Comparison of ENCODE assay signal across 15 cellular contexts in the genomic region with DNA sequence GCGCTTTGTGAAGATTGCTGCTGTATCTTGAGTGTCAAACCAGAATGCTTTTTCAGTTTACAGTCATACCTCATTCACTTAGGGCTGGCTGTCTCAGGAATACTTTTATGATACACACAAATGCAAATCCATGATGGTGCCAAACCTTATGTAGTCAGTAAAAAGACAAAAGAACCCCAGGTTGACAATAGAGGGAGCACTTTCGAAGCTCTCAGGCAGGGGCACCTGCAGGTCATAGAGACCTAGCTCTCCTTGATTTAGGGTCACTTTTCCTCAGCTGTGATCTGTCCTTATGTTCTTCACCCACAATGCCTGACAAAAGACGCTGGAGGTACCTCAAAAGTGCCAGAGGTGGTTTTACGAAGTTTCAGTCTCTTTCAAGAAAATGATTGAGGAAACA.
DNase-seq lines count a peak whose midpoint lies in the region; ATAC-seq and TF ChIP-seq lines count a peak whose summit lies in the region.
"Had no signal": no experiment of that assay in that cellular context is flagged by ENCODE, and none has a peak within 500 bp of the region (broad histone marks: within the 10 kb centered on the region; RNA-seq: fewer than 3 reads in every experiment).

No MANE protein-coding gene starts in this region.

- ATAC-seq in HG02623 (IDR thresholded peaks at IDR 0.05; ENCODE audit: unreplicated experiment), result no peak

- no peaks in the 10 kb centered on the region for H3K36me3 Mint-ChIP-seq in neural progenitor cell

- no peaks in the 10 kb centered on the region for H3K9me3 Mint-ChIP-seq in neural progenitor cell

- H3F3A ChIP-seq in neural progenitor cell (ENCODE audit: low read depth), result no peaks in the 10 kb centered on the region

- no peaks in the 10 kb centered on the region for H3K4me1 Mint-ChIP-seq in neural progenitor cell

- H3K9me3 ChIP-seq in OCI-LY3 (ENCODE audit: insufficient read depth, low read length) (no peaks in the 10 kb centered on the region), MG63 (no peaks in the 10 kb centered on the region), neural progenitor cell (ENCODE audit: low read depth) (no peaks in the 10 kb centered on the region)
- H3K9me3 ChIP-seq: BLaER1 treated with 17β-estradiol and CSF1 and Interleukin-3, amounts not matched to agents 10 nM and 100 nM; esophagus muscularis mucosa had no signal

- H3K4me1 ChIP-seq in OCI-LY3 (ENCODE audit: low read length) (no peaks in the 10 kb centered on the region), neural progenitor cell (no peaks in the 10 kb centered on the region)
- H3K4me1 ChIP-seq: BLaER1 treated with 17β-estradiol and CSF1 and Interleukin-3, amounts not matched to agents 10 nM and 100 nM had no signal

- no peak overlapping the region for H3K4me3 Mint-ChIP-seq in neural progenitor cell

- no peak overlapping the region for H3K9ac ChIP-seq in OCI-LY3 (ENCODE audit: low read length)
- H3K9ac ChIP-seq in neural progenitor cell, result no peak overlapping the region
- H3K9ac ChIP-seq: BLaER1 treated with 17β-estradiol and CSF1 and Interleukin-3, amounts not matched to agents 10 nM and 100 nM had no signal

- no peaks in the 10 kb centered on the region for H4K20me1 ChIP-seq in OCI-LY3 (ENCODE audit: insufficient read depth, low read length)
- no peaks in the 10 kb centered on the region for H4K20me1 ChIP-seq in neural progenitor cell (ENCODE audit: low read depth)
- H4K20me1 ChIP-seq: BLaER1 treated with 17β-estradiol and CSF1 and Interleukin-3, amounts not matched to agents 10 nM and 100 nM had no signal

- H2AFZ ChIP-seq in OCI-LY3 (ENCODE audit: low read depth, low read length) (no peak overlapping the region), neural progenitor cell (replicated peaks) (no peak overlapping the region)

- H3K27ac ChIP-seq in OCI-LY3 (ENCODE audit: low read length) (no peak overlapping the region), neural progenitor cell (no peak overlapping the region)
- H3K27ac ChIP-seq: BLaER1 treated with 17β-estradiol and CSF1 and Interleukin-3, amounts not matched to agents 10 nM and 100 nM; esophagus muscularis mucosa had no signal

- DNase-seq in G401 (ENCODE audit: low spot score), result peak; percentile 10
- DNase-seq in GM13976 (ENCODE audit: low spot score), result peak; percentile 15
- no peak for DNase-seq in fibroblast of mammary gland (ENCODE audit: low read depth)
- DNase-seq in SKM-1 treated with dmso at 0.1 percent for 144 hours (lab: John Stamatoyannopoulos, UW; ENCODE audit: unreplicated experiment), result no peak
- DNase-seq in MG63, result no peak
- DNase-seq in neural progenitor cell (ENCODE audit: low spot score), result no peak
- DNase-seq: activated effector memory CD4-positive, alpha-beta T cell treated with anti-CD3 and anti-CD28 coated beads, Interleukin-2, amount 50 U/mL, for 16 hours; NCI-H1048; NCI-H226; stimulated activated CD4-positive, alpha-beta T cell treated with anti-CD3 and anti-CD28 coated beads, Interleukin-12 subunit alpha, Interleukin-12 subunit beta, amount 100 ng/mL, for 4 hours; T-helper 1 cell had no signal

- H3K79me2 ChIP-seq in OCI-LY3 (ENCODE audit: low read length) (no peaks in the 10 kb centered on the region), neural progenitor cell (ENCODE audit: low read depth) (no peaks in the 10 kb centered on the region)

- no peak overlapping the region for H3K4me2 ChIP-seq in OCI-LY3 (ENCODE audit: low read length)
- no peak overlapping the region for H3K4me2 ChIP-seq in neural progenitor cell
- H3K4me2 ChIP-seq: BLaER1 treated with 17β-estradiol and CSF1 and Interleukin-3, amounts not matched to agents 10 nM and 100 nM had no signal

- H3K4me3 ChIP-seq in OCI-LY3 (ENCODE audit: low read length), result no peak overlapping the region
- H3K4me3 ChIP-seq in fibroblast of mammary gland (ENCODE audit: control insufficient read depth, low read depth, low read length), result no peak overlapping the region
- no peak overlapping the region for H3K4me3 ChIP-seq in MG63
- no peak overlapping the region for H3K4me3 ChIP-seq in neural progenitor cell
- H3K4me3 ChIP-seq: BLaER1 treated with 17β-estradiol and CSF1 and Interleukin-3, amounts not matched to agents 10 nM and 100 nM; esophagus muscularis mucosa had no signal

- H3K27ac Mint-ChIP-seq in neural progenitor cell, result no peak overlapping the region

- peaks cover 7% of the 10 kb centered on the region for H3K27me3 Mint-ChIP-seq in neural progenitor cell (ENCODE audit: insufficient read depth, low read depth)

- TF ChIP-seq CTCF in GM13976 (IDR thresholded peaks at IDR 0.05; ENCODE audit: borderline replicate concordance, control extremely low read depth, extremely low read depth, insufficient read depth, missing control alignments), result no peak
- peak; percentile 30; the same call in 1 of the 2 replicates for TF ChIP-seq CTCF in OCI-LY3 (IDR thresholded peaks at IDR 0.05; ENCODE audit: low read depth, low read length)
- peak; percentile 22 for TF ChIP-seq CTCF in fibroblast of mammary gland (conservative IDR thresholded peaks at IDR 0.05; ENCODE audit: control insufficient read depth, insufficient read depth, low read depth, low read length)
- no peak for TF ChIP-seq CTCF in neural progenitor cell (IDR thresholded peaks at IDR 0.05)

- H3K36me3 ChIP-seq in OCI-LY3 (replicated peaks; ENCODE audit: low read depth, low read length) (no peaks in the 10 kb centered on the region), MG63 (no peaks in the 10 kb centered on the region), neural progenitor cell (no peaks in the 10 kb centered on the region)
- H3K36me3 ChIP-seq: BLaER1 treated with 17β-estradiol and CSF1 and Interleukin-3, amounts not matched to agents 10 nM and 100 nM; esophagus muscularis mucosa had no signal

- in situ Hi-C loops in G401 (cut with HindIII; ENCODE audit: low sequenced_read_pairs), result no loop called here
- in situ Hi-C loops in GM13976 (cut with MboI; ENCODE audit: low sequenced_read_pairs, unreplicated experiment), result no loop called here

- H3K27me3 ChIP-seq in OCI-LY3 (ENCODE audit: low read depth, low read length), result peaks cover 37% of the 10 kb centered on the region; the same call in 1 of the 2 replicates
- no peaks in the 10 kb centered on the region for H3K27me3 ChIP-seq in MG63
- H3K27me3 ChIP-seq in neural progenitor cell, result no peaks in the 10 kb centered on the region
- H3K27me3 ChIP-seq: BLaER1 treated with 17β-estradiol and CSF1 and Interleukin-3, amounts not matched to agents 10 nM and 100 nM; esophagus muscularis mucosa had no signal

Comparison
In these comparisons a context has a peak if more than half of its experiments do, and no peak if none do; other contexts are left out.
1. DNase-seq: peak in G401 (single experiment) and GM13976 (single experiment); none in fibroblast of mammary gland (single experiment), SKM-1 treated with dmso at 0.1 percent for 144 hours (single experiment), MG63 (single experiment) and neural progenitor cell (single experiment).
2. CTCF ChIP-seq: peak in OCI-LY3 (single experiment) and fibroblast of mammary gland (single experiment); none in GM13976 (single experiment) and neural progenitor cell (single experiment).